In the genomic region with DNA sequence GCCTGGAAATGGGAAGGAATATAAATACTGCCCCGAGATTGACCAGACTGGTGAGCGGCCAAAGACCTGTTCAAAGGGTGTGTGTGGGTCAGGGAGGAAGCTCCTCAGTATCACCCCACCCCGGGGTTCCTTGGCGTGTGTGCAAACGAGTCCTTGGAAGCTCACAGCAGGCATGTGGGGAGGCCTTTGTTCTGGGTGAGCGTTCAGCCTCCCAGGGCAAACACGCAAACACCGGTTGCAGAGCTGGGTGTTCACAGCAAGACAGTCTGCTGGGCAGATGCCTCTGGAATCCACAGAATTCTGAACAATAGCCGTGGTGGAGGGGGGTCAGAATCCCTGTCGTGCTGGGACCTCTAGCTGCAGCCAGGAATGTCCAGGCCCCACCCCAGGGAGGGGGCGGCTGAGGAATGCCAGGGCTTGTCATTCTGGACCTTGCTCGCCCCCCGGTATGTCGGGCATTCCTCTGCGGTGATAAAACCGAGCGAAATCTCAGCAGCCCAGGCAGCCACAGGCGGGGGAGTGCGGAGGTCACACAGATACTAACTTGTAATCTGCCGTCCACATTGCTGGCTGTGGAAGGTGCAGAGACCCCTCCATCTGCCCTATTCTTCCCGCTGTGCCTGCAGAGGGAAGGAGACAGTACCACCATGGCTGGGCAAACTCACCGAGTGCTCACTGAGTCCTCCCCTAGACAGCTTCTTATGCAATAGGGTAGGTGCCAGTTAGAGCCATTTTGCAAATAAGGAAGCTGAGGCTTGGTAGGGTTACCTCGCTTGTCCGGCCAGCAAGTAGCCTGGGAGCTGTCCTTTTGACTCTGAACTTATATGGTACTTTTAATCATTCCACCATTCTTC, we compare ENCODE assay signal across 1 cellular context.
TF ChIP-seq lines count a peak whose summit lies in the region.

No MANE protein-coding gene starts in this region.

TF ChIP-seq in HepG2, 621 proteins besides CTCF, POLR2A, EP300 and RAD21 (continued from another document and continues in another):
- TF ChIP-seq, protein P1, sequence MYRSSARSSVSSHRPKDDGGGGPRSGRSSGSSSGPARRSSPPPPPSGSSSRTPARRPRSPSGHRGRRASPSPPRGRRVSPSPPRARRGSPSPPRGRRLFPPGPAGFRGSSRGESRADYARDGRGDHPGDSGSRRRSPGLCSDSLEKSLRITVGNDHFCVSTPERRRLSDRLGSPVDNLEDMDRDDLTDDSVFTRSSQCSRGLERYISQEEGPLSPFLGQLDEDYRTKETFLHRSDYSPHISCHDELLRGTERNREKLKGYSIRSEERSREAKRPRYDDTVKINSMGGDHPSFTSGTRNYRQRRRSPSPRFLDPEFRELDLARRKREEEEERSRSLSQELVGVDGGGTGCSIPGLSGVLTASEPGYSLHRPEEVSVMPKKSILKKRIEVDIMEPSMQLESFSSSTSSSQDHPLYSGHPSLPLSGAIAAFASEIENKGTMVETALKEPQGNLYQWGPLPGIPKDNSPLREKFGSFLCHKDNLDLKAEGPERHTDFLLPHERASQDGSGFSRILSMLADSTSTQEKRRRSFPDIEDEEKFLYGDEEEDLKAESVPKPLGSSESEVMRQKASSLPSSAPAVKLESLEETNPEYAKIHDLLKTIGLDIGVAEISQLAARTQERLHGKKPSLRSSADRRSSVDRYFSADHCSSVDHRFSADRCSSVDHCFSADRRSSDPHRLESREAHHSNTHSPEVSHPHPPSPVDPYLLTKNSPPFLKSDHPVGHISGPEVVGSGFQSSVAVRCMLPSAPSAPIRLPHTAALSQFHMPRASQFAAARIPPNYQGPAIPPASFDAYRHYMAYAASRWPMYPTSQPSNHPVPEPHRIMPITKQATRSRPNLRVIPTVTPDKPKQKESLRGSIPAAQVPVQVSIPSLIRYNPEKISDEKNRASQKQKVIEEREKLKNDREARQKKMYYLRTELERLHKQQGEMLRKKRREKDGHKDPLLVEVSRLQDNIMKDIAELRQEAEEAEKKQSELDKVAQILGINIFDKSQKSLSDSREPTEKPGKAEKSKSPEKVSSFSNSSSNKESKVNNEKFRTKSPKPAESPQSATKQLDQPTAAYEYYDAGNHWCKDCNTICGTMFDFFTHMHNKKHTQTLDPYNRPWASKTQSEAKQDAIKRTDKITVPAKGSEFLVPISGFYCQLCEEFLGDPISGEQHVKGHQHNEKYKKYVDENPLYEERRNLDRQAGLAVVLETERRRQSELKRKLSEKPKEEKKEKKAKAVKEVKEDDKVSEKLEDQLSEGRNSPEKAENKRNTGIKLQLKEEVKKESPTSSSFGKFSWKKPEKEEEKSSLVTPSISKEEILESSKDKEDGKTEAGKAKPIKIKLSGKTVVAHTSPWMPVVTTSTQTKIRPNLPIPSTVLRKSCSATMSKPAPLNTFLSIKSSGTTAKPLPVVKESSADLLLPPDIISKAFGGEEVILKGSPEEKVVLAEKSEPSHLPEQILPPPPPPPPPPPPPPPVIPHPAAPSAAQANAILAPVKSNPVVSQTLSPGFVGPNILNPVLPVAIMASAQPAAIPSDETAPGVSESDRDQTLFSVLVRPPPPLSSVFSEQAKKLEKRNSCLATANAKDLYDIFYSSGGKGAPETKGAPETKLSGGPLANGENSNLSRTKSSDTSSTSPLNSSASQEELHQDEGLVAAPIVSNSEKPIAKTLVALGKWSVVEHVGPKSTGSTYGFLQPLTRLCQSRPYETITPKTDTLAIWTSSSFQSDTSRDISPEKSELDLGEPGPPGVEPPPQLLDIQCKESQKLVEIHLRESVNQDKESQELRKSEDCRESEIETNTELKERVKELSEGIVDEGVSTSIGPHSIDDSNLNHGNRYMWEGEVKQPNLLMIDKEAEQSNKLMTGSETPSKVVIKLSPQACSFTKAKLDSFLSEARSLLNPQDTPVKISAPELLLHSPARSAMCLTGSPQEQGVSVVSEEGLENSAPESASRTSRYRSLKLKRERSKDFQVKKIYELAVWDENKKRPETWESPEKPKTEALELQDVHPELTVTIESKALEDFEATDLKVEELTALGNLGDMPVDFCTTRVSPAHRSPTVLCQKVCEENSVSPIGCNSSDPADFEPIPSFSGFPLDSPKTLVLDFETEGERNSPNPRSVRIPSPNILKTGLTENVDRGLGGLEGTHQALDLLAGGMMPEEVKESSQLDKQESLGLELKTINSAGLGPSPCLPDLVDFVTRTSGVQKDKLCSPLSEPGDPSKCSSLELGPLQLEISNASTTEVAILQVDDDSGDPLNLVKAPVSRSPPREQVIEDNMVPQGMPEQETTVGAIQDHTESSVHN (CRISPR knock-in tag; IDR thresholded peaks at IDR 0.05) = peak; percentile 7; the same call in 1 of the 2 replicates
- TF ChIP-seq ZNF333 (CRISPR knock-in tag; IDR thresholded peaks at IDR 0.05; ENCODE audit: borderline replicate concordance) (0 out of 2 replicates have a peak, but pooled peaks have one; percentile 62), SAP130 (CRISPR knock-in tag; IDR thresholded peaks at IDR 0.05; ENCODE audit: low read depth) (peak; percentile 97), SNAI1 (CRISPR knock-in tag; IDR thresholded peaks at IDR 0.05; ENCODE audit: borderline replicate concordance) (0 out of 2 replicates have a peak, but pooled peaks have one; percentile 90), ZNF883 (CRISPR knock-in tag; IDR thresholded peaks at IDR 0.05; ENCODE audit: not compliant biosample characterization) (peak; percentile 56), ZNF232 (CRISPR knock-in tag; IDR thresholded peaks at IDR 0.05; ENCODE audit: borderline replicate concordance) (peak; percentile 48; the same call in 1 of the 2 replicates), GATA4 (IDR thresholded peaks at IDR 0.05; ENCODE audit: borderline replicate concordance, low read depth) (0 out of 2 replicates have a peak, but pooled peaks have one; percentile 58), ZBTB38 (CRISPR knock-in tag; IDR thresholded peaks at IDR 0.05) (peak; percentile 98), SIX1 (CRISPR knock-in tag; IDR thresholded peaks at IDR 0.05; ENCODE audit: borderline replicate concordance) (0 out of 2 replicates have a peak, but pooled peaks have one; percentile 49), ZC3H4 (CRISPR knock-in tag; IDR thresholded peaks at IDR 0.05; ENCODE audit: borderline replicate concordance) (0 out of 2 replicates have a peak, but pooled peaks have one; percentile 26), ZNF768 (CRISPR knock-in tag; IDR thresholded peaks at IDR 0.05) (peak; percentile 75), FOXK2 (IDR thresholded peaks at IDR 0.05) (peak; percentile 57; the same call in 1 of the 2 replicates), ISL2 (CRISPR knock-in tag; IDR thresholded peaks at IDR 0.05) (peak; percentile 76), KLF12 (CRISPR knock-in tag; IDR thresholded peaks at IDR 0.05; ENCODE audit: borderline replicate concordance) (peak; percentile 60; the same call in 1 of the 2 replicates), HNF4G (IDR thresholded peaks at IDR 0.05; ENCODE audit: borderline replicate concordance, low read depth, low read length) (peak; percentile 95), HNF4G (CRISPR knock-in tag; IDR thresholded peaks at IDR 0.05; ENCODE audit: borderline replicate concordance, low read depth) (peak; percentile 95), ZNF263 (CRISPR knock-in tag; IDR thresholded peaks at IDR 0.05) (peak; percentile 98), ZNF33A (CRISPR knock-in tag; IDR thresholded peaks at IDR 0.05; ENCODE audit: borderline replicate concordance) (peak; percentile 13; the same call in 1 of the 2 replicates), MTA1 (CRISPR knock-in tag; IDR thresholded peaks at IDR 0.05; ENCODE audit: borderline replicate concordance) (peak; percentile 100), RXRB (CRISPR knock-in tag; IDR thresholded peaks at IDR 0.05; ENCODE audit: borderline replicate concordance) (peak; percentile 90), HNF4A (CRISPR knock-in tag; IDR thresholded peaks at IDR 0.05) (peak; percentile 96), ZNF547 (CRISPR knock-in tag; IDR thresholded peaks at IDR 0.05) (peak; percentile 17; the same call in 1 of the 2 replicates), TOE1 (CRISPR knock-in tag; IDR thresholded peaks at IDR 0.05) (peak; percentile 83; the same call in 1 of the 2 replicates)
- TF ChIP-seq, protein P2, sequence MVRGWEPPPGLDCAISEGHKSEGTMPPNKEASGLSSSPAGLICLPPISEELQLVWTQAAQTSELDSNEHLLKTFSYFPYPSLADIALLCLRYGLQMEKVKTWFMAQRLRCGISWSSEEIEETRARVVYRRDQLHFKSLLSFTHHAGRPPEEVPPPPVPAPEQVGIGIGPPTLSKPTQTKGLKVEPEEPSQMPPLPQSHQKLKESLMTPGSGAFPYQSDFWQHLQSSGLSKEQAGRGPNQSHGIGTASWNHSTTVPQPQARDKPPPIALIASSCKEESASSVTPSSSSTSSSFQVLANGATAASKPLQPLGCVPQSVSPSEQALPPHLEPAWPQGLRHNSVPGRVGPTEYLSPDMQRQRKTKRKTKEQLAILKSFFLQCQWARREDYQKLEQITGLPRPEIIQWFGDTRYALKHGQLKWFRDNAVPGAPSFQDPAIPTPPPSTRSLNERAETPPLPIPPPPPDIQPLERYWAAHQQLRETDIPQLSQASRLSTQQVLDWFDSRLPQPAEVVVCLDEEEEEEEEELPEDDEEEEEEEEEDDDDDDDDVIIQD (CRISPR knock-in tag; IDR thresholded peaks at IDR 0.05; ENCODE audit: low read depth) = peak; percentile 89
- TF ChIP-seq, protein P3, sequence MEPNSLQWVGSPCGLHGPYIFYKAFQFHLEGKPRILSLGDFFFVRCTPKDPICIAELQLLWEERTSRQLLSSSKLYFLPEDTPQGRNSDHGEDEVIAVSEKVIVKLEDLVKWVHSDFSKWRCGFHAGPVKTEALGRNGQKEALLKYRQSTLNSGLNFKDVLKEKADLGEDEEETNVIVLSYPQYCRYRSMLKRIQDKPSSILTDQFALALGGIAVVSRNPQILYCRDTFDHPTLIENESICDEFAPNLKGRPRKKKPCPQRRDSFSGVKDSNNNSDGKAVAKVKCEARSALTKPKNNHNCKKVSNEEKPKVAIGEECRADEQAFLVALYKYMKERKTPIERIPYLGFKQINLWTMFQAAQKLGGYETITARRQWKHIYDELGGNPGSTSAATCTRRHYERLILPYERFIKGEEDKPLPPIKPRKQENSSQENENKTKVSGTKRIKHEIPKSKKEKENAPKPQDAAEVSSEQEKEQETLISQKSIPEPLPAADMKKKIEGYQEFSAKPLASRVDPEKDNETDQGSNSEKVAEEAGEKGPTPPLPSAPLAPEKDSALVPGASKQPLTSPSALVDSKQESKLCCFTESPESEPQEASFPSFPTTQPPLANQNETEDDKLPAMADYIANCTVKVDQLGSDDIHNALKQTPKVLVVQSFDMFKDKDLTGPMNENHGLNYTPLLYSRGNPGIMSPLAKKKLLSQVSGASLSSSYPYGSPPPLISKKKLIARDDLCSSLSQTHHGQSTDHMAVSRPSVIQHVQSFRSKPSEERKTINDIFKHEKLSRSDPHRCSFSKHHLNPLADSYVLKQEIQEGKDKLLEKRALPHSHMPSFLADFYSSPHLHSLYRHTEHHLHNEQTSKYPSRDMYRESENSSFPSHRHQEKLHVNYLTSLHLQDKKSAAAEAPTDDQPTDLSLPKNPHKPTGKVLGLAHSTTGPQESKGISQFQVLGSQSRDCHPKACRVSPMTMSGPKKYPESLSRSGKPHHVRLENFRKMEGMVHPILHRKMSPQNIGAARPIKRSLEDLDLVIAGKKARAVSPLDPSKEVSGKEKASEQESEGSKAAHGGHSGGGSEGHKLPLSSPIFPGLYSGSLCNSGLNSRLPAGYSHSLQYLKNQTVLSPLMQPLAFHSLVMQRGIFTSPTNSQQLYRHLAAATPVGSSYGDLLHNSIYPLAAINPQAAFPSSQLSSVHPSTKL (CRISPR knock-in tag; IDR thresholded peaks at IDR 0.05) = peak; percentile 97
- TF ChIP-seq, protein P4, sequence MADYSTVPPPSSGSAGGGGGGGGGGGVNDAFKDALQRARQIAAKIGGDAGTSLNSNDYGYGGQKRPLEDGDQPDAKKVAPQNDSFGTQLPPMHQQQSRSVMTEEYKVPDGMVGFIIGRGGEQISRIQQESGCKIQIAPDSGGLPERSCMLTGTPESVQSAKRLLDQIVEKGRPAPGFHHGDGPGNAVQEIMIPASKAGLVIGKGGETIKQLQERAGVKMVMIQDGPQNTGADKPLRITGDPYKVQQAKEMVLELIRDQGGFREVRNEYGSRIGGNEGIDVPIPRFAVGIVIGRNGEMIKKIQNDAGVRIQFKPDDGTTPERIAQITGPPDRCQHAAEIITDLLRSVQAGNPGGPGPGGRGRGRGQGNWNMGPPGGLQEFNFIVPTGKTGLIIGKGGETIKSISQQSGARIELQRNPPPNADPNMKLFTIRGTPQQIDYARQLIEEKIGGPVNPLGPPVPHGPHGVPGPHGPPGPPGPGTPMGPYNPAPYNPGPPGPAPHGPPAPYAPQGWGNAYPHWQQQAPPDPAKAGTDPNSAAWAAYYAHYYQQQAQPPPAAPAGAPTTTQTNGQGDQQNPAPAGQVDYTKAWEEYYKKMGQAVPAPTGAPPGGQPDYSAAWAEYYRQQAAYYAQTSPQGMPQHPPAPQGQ (CRISPR knock-in tag; IDR thresholded peaks at IDR 0.05; ENCODE audit: borderline replicate concordance) = 0 out of 2 replicates have a peak, but pooled peaks have one; percentile 75
- TF ChIP-seq, protein P5, sequence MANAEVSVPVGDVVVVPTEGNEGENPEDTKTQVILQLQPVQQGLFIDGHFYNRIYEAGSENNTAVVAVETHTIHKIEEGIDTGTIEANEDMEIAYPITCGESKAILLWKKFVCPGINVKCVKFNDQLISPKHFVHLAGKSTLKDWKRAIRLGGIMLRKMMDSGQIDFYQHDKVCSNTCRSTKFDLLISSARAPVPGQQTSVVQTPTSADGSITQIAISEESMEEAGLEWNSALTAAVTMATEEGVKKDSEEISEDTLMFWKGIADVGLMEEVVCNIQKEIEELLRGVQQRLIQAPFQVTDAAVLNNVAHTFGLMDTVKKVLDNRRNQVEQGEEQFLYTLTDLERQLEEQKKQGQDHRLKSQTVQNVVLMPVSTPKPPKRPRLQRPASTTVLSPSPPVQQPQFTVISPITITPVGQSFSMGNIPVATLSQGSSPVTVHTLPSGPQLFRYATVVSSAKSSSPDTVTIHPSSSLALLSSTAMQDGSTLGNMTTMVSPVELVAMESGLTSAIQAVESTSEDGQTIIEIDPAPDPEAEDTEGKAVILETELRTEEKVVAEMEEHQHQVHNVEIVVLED (CRISPR knock-in tag; IDR thresholded peaks at IDR 0.05; ENCODE audit: borderline replicate concordance) = peak; percentile 63
- TF ChIP-seq, protein P6, sequence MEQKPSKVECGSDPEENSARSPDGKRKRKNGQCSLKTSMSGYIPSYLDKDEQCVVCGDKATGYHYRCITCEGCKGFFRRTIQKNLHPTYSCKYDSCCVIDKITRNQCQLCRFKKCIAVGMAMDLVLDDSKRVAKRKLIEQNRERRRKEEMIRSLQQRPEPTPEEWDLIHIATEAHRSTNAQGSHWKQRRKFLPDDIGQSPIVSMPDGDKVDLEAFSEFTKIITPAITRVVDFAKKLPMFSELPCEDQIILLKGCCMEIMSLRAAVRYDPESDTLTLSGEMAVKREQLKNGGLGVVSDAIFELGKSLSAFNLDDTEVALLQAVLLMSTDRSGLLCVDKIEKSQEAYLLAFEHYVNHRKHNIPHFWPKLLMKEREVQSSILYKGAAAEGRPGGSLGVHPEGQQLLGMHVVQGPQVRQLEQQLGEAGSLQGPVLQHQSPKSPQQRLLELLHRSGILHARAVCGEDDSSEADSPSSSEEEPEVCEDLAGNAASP (CRISPR knock-in tag; IDR thresholded peaks at IDR 0.05; ENCODE audit: borderline replicate concordance) = peak; percentile 89
- TF ChIP-seq, protein P7, sequence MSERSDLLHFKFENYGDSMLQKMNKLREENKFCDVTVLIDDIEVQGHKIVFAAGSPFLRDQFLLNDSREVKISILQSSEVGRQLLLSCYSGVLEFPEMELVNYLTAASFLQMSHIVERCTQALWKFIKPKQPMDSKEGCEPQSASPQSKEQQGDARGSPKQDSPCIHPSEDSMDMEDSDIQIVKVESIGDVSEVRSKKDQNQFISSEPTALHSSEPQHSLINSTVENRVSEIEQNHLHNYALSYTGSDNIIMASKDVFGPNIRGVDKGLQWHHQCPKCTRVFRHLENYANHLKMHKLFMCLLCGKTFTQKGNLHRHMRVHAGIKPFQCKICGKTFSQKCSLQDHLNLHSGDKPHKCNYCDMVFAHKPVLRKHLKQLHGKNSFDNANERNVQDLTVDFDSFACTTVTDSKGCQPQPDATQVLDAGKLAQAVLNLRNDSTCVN (CRISPR knock-in tag; IDR thresholded peaks at IDR 0.05; ENCODE audit: borderline replicate concordance) = peak; percentile 97
